In genomic region chr4:153276966-153277365, GRCh38 we compare ENCODE assay signal across 23 cellular contexts.
DNase-seq lines count a peak whose midpoint lies in the region; ATAC-seq and TF ChIP-seq lines count a peak whose summit lies in the region.
"Had no signal": no experiment of that assay in that cellular context is flagged by ENCODE, and none has a peak within 500 bp of the region (broad histone marks: within the 10 kb centered on the region; RNA-seq: fewer than 3 reads in every experiment).

No MANE protein-coding gene starts in this region.

- peak overlapping the region; percentile 70; the same call in 1 of the 2 replicates for H3K27ac Mint-ChIP-seq in WTC11
- no peak overlapping the region for H3K27ac Mint-ChIP-seq in activated naive CD4-positive, alpha-beta T cell treated with anti-CD3 and anti-CD28 coated beads, Interleukin-2, amount 50 U/mL, for 72 hours
- H3K27ac Mint-ChIP-seq: activated CD4-positive, alpha-beta T cell treated with anti-CD3 and anti-CD28 coated beads for 36 hours; B cell; neural progenitor cell had no signal

- peaks cover 10% of the 10 kb centered on the region for H3K36me3 Mint-ChIP-seq in WTC11
- H3K36me3 Mint-ChIP-seq in activated naive CD4-positive, alpha-beta T cell treated with anti-CD3 and anti-CD28 coated beads, Interleukin-2, amount 50 U/mL, for 72 hours, result no peaks in the 10 kb centered on the region

- CTCF ChIA-PET in mammary epithelial cell (lab: Charles Lee; ENCODE audit: low non-redundant PET) (no interaction called here), WTC11 (lab: Charles Lee) (interaction anchor here (2.6 kb wide), 1 partner anchor 44 kb away, joined by 9 read pairs; no protein-coding TSS in a partner anchor)

- no TSS peak for BruUV-seq in mammary epithelial cell (replicated peaks; lab: Mats Ljungman, UMichigan)

- H3K4me2 ChIP-seq in mammary epithelial cell (ENCODE audit: insufficient read depth, low read depth, low read length), result no peak overlapping the region
- H3K4me2 ChIP-seq: A549, neural progenitor cell had no signal

- no peaks in the 10 kb centered on the region for H3K36me3 ChIP-seq in breast epithelium
- no peaks in the 10 kb centered on the region for H3K36me3 ChIP-seq in mammary epithelial cell (ENCODE audit: insufficient read depth, low read length)
- peaks cover 6 to 16% of the 10 kb centered on the region in 2 donors for H3K36me3 ChIP-seq in stomach smooth muscle (ENCODE audit: control insufficient read depth in 2 of 2, insufficient read depth in 2 of 2, low read length in 2 of 2)
- H3K36me3 ChIP-seq: cardiac muscle cell had no signal

- no peaks in the 10 kb centered on the region for H3K27me3 ChIP-seq in breast epithelium
- no peaks in the 10 kb centered on the region for H3K27me3 ChIP-seq in mammary epithelial cell (ENCODE audit: insufficient read depth, low read length)
- H3K27me3 ChIP-seq in stomach smooth muscle (ENCODE audit: control insufficient read depth in 1 of 2, insufficient read depth in 2 of 2, low read length in 2 of 2), result no peaks in the 10 kb centered on the region
- H3K27me3 ChIP-seq: cardiac muscle cell, left lung, neural progenitor cell, SJSA1 had no signal

- dilution Hi-C loops in mammary epithelial cell (cut with HindIII; ENCODE audit: low sequenced_read_pairs), result no loop called here

- intact Hi-C loops in breast epithelium (cut with DNase I; ENCODE audit: low total_unique reads), result no loop called here
- intact Hi-C loops in mammary epithelial cell (cut with micrococcal nuclease), result no loop called here

- H3K9me3 Mint-ChIP-seq in WTC11, result no peaks in the 10 kb centered on the region
- no peaks in the 10 kb centered on the region for H3K9me3 Mint-ChIP-seq in activated naive CD4-positive, alpha-beta T cell treated with anti-CD3 and anti-CD28 coated beads, Interleukin-2, amount 50 U/mL, for 72 hours

- no peaks in the 10 kb centered on the region for H4K20me1 ChIP-seq in mammary epithelial cell (ENCODE audit: insufficient read depth, low read length)

- POLR2A ChIA-PET in WTC11 (lab: Charles Lee), result no interaction called here

- TF ChIP-seq CTCF in breast epithelium (IDR thresholded peaks at IDR 0.05) (no peak), mammary epithelial cell (conservative IDR thresholded peaks at IDR 0.05 in 1 of 2, IDR thresholded peaks at IDR 0.05 in 1 of 2; ENCODE audit: extremely low read depth in 1 of 2, insufficient read depth in 1 of 2, low read depth in 1 of 2, low read length in 2 of 2) (no peak), WTC11 (IDR thresholded peaks at IDR 0.05) (no peak)

- H3K4me3 ChIP-seq in breast epithelium (no peak overlapping the region), mammary epithelial cell (replicated peaks in 1 of 3; ENCODE audit: insufficient read depth in 1 of 3, low read depth in 2 of 3, low read length in 3 of 3) (no peak overlapping the region), stomach smooth muscle (ENCODE audit: low read length in 2 of 2) (peak overlapping the region in 1 of 2 donors; percentile 49)
- H3K4me3 ChIP-seq: A549, cardiac muscle cell, left lung, mucosa of descending colon, neural progenitor cell, SJSA1 had no signal

- DNase-seq in breast epithelium (ENCODE audit: low spot score in 2 of 2) (peak in 1 of 2 donors; percentile 65), mammary epithelial cell (no peak), WTC11 (ENCODE audit: low spot score) (no peak), globus pallidus (ENCODE audit: low spot score) (peak; percentile 46), NK-92 (lab: John Stamatoyannopoulos, UW; ENCODE audit: unreplicated experiment) (no peak)
- DNase-seq in stimulated activated naive CD8-positive, alpha-beta T cell treated with anti-CD3 and anti-CD28 coated beads, Interleukin-15, Interleukin-2, amounts not matched to agents 100 U/mL and 50 U/mL, for 24 hours, result no peak
- no peak for DNase-seq in activated naive CD4-positive, alpha-beta T cell treated with anti-CD3 and anti-CD28 coated beads, Interleukin-2, amount 50 U/mL, for 72 hours (ENCODE audit: low spot score in 2 of 2)
- DNase-seq: activated CD4-positive, alpha-beta T cell treated with anti-CD3 and anti-CD28 coated beads for 36 hours; GOT3; KG1; left lung; mucosa of descending colon; NCI-H1436; NCI-H2107; NCI-H446 treated with DMSO at 0.1 percent for 48 hours; stimulated activated CD8-positive, alpha-beta memory T cell treated with anti-CD3 and anti-CD28 coated beads, Interleukin-4, amount 100 ng/mL, for 48 hours had no signal

- H3K4me1 ChIP-seq in breast epithelium (peaks cover 0 to 6% of the 10 kb centered on the region in 2 donors), mammary epithelial cell (ENCODE audit: insufficient read depth, low read length) (peaks cover 4% of the 10 kb centered on the region), stomach smooth muscle (ENCODE audit: control insufficient read depth, insufficient read depth, low read length) (peaks cover 13% of the 10 kb centered on the region)
- H3K4me1 ChIP-seq: A549, left lung, neural progenitor cell, SJSA1 had no signal

- no peaks in the 10 kb centered on the region for H3K79me2 ChIP-seq in mammary epithelial cell (ENCODE audit: insufficient read depth, low read length)

- H3K9me3 ChIP-seq in breast epithelium (no peaks in the 10 kb centered on the region), mammary epithelial cell (replicated peaks; ENCODE audit: insufficient read depth, low read length) (no peaks in the 10 kb centered on the region), stomach smooth muscle (ENCODE audit: control insufficient read depth in 2 of 2, low read length in 2 of 2) (no peaks in the 10 kb centered on the region)
- H3K9me3 ChIP-seq: A549, left lung, mucosa of descending colon, SJSA1 had no signal

- no peak for ATAC-seq in WTC11
- ATAC-seq in stimulated activated naive CD8-positive, alpha-beta T cell treated with anti-CD3 and anti-CD28 coated beads, Interleukin-15, Interleukin-2, amounts not matched to agents 100 U/mL and 50 U/mL, for 24 hours, result no peak
- no peak for ATAC-seq in activated naive CD4-positive, alpha-beta T cell treated with anti-CD3 and anti-CD28 coated beads, Interleukin-2, amount 50 U/mL, for 72 hours
- ATAC-seq: A549; activated CD4-positive, alpha-beta T cell treated with anti-CD3 and anti-CD28 coated beads for 36 hours; left lung; mucosa of descending colon; Panc1 had no signal

- H3K27ac ChIP-seq in breast epithelium (peak overlapping the region; percentile 70 to 77), mammary epithelial cell (ENCODE audit: insufficient read depth, low read depth, low read length) (no peak overlapping the region), stomach smooth muscle (ENCODE audit: low read length) (peak overlapping the region; percentile 67)
- H3K27ac ChIP-seq: A549, cardiac muscle cell, left lung, neural progenitor cell, SJSA1 had no signal

- peaks cover 31% of the 10 kb centered on the region for H3K4me1 Mint-ChIP-seq in WTC11
- H3K4me1 Mint-ChIP-seq: activated CD4-positive, alpha-beta T cell treated with anti-CD3 and anti-CD28 coated beads for 36 hours; B cell had no signal

- no peak overlapping the region for H3K4me3 Mint-ChIP-seq in WTC11
- H3K4me3 Mint-ChIP-seq: activated CD4-positive, alpha-beta T cell treated with anti-CD3 and anti-CD28 coated beads for 36 hours; B cell; neural progenitor cell had no signal

- in situ Hi-C loops in mammary epithelial cell (cut with MboI; ENCODE audit: low sequenced_read_pairs in 2 of 2), result no loop called here

- WGBS in mammary epithelial cell (ENCODE audit: low coverage, missing lambda C conversion rate), result 89% methylated on average over 3 of the region's 3 CpGs

- no peak for TF ChIP-seq POLR2A in breast epithelium (IDR thresholded peaks at IDR 0.05)

- H3K9ac ChIP-seq in mammary epithelial cell (ENCODE audit: insufficient read depth, low read length) (no peak overlapping the region), stomach smooth muscle (ENCODE audit: low read length in 2 of 2) (peak overlapping the region in 1 of 2 donors; percentile 36)
- H3K9ac ChIP-seq: neural progenitor cell had no signal

- no peaks in the 10 kb centered on the region for H3K27me3 Mint-ChIP-seq in WTC11 (ENCODE audit: low read depth)
- H3K27me3 Mint-ChIP-seq: activated CD4-positive, alpha-beta T cell treated with anti-CD3 and anti-CD28 coated beads for 36 hours; B cell had no signal

- H2AFZ ChIP-seq in mammary epithelial cell (ENCODE audit: low read depth, low read length), result no peak overlapping the region
- H2AFZ ChIP-seq: neural progenitor cell had no signal

TF ChIP-seq in WTC11, 78 proteins besides CTCF, POLR2A, EP300 and RAD21 (continues in another document):
- TF ChIP-seq PRDM15 (CRISPR knock-in tag; IDR thresholded peaks at IDR 0.05), result no peak
- no peak for TF ChIP-seq PREB (CRISPR knock-in tag; IDR thresholded peaks at IDR 0.05; ENCODE audit: borderline replicate concordance)
